1 cellular context compared by ENCODE assay signal in the genomic region with DNA sequence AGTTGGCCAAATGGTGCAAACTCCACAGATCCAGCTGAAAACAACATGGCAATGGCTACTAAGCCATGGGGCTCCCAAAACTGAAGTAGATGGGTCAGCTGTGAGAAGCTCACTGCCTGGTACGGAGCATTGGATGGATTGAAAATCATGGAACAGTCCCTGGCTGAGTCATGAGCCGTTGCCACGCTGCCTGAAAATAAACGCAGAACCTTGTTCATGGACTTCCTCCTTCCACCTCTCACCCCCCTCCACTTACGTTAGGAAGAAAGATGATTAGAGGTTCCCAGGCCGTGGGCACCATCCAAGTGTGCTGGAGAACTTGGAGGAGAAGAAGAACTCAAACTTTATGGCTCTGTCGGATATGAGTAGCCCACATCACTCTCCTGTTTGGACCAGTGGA.
TF ChIP-seq lines count a peak whose summit lies in the region.

No MANE protein-coding gene starts in this region.

TF ChIP-seq in IMR-90, 13 proteins besides CTCF, POLR2A, EP300 and RAD21:
- TF ChIP-seq FOS (IDR thresholded peaks at IDR 0.05; ENCODE audit: low read depth, low read length) (no peak), CHD1 (IDR thresholded peaks at IDR 0.05; ENCODE audit: low read depth, low read length) (no peak), MAFK (IDR thresholded peaks at IDR 0.05; ENCODE audit: low read depth, low read length) (no peak), CEBPB (IDR thresholded peaks at IDR 0.05; ENCODE audit: low read depth, low read length) (no peak), RFX5 (IDR thresholded peaks at IDR 0.05; ENCODE audit: low read depth, low read length) (no peak), RCOR1 (IDR thresholded peaks at IDR 0.05; ENCODE audit: insufficient replicate concordance, low read length) (no peak), BHLHE40 (IDR thresholded peaks at IDR 0.05; ENCODE audit: low read depth, low read length) (no peak)
